In the genomic region with DNA sequence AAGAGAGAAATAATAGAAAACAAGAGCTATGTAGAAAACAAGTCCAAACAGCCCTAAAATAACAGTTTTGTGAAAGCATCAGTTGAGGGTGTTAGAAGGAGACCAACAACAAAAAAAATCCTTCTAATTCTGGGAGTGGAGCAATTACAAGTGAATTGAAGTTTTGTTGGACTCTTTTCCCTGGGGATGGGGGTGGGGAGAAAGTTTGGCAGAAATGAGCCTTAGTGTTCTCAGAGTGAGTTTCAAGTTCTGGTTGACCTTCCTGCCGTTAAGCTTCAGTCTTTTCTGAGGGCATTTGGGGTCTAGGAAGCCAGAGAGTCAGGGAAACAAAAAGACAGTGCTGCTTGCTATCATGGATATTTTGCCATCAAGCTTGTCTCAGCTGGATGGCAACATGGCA, we compare ENCODE assay signal across 1 cellular context.
TF ChIP-seq lines count a peak whose summit lies in the region.

No MANE protein-coding gene starts in this region.

TF ChIP-seq in GM23338, 12 proteins besides CTCF, POLR2A, EP300 and RAD21 (continued from another document):
- TF ChIP-seq, protein P1, sequence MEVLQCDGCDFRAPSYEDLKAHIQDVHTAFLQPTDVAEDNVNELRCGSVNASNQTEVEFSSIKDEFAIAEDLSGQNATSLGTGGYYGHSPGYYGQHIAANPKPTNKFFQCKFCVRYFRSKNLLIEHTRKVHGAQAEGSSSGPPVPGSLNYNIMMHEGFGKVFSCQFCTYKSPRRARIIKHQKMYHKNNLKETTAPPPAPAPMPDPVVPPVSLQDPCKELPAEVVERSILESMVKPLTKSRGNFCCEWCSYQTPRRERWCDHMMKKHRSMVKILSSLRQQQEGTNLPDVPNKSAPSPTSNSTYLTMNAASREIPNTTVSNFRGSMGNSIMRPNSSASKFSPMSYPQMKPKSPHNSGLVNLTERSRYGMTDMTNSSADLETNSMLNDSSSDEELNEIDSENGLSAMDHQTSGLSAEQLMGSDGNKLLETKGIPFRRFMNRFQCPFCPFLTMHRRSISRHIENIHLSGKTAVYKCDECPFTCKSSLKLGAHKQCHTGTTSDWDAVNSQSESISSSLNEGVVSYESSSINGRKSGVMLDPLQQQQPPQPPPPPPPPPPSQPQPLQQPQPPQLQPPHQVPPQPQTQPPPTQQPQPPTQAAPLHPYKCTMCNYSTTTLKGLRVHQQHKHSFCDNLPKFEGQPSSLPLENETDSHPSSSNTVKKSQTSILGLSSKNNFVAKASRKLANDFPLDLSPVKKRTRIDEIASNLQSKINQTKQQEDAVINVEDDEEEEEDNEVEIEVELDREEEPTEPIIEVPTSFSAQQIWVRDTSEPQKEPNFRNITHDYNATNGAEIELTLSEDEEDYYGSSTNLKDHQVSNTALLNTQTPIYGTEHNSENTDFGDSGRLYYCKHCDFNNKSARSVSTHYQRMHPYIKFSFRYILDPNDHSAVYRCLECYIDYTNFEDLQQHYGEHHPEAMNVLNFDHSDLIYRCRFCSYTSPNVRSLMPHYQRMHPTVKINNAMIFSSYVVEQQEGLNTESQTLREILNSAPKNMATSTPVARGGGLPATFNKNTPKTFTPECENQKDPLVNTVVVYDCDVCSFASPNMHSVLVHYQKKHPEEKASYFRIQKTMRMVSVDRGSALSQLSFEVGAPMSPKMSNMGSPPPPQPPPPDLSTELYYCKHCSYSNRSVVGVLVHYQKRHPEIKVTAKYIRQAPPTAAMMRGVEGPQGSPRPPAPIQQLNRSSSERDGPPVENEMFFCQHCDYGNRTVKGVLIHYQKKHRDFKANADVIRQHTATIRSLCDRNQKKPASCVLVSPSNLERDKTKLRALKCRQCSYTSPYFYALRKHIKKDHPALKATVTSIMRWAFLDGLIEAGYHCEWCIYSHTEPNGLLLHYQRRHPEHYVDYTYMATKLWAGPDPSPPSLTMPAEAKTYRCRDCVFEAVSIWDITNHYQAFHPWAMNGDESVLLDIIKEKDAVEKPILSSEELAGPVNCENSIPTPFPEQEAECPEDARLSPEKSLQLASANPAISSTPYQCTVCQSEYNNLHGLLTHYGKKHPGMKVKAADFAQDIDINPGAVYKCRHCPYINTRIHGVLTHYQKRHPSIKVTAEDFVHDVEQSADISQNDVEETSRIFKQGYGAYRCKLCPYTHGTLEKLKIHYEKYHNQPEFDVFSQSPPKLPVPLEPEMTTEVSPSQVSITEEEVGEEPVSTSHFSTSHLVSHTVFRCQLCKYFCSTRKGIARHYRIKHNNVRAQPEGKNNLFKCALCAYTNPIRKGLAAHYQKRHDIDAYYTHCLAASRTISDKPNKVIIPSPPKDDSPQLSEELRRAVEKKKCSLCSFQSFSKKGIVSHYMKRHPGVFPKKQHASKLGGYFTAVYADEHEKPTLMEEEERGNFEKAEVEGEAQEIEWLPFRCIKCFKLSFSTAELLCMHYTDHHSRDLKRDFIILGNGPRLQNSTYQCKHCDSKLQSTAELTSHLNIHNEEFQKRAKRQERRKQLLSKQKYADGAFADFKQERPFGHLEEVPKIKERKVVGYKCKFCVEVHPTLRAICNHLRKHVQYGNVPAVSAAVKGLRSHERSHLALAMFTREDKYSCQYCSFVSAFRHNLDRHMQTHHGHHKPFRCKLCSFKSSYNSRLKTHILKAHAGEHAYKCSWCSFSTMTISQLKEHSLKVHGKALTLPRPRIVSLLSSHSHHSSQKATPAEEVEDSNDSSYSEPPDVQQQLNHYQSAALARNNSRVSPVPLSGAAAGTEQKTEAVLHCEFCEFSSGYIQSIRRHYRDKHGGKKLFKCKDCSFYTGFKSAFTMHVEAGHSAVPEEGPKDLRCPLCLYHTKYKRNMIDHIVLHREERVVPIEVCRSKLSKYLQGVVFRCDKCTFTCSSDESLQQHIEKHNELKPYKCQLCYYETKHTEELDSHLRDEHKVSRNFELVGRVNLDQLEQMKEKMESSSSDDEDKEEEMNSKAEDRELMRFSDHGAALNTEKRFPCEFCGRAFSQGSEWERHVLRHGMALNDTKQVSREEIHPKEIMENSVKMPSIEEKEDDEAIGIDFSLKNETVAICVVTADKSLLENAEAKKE (CRISPR knock-in tag; IDR thresholded peaks at IDR 0.05) = no peak
- TF ChIP-seq, protein P2, sequence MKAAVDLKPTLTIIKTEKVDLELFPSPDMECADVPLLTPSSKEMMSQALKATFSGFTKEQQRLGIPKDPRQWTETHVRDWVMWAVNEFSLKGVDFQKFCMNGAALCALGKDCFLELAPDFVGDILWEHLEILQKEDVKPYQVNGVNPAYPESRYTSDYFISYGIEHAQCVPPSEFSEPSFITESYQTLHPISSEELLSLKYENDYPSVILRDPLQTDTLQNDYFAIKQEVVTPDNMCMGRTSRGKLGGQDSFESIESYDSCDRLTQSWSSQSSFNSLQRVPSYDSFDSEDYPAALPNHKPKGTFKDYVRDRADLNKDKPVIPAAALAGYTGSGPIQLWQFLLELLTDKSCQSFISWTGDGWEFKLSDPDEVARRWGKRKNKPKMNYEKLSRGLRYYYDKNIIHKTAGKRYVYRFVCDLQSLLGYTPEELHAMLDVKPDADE (IDR thresholded peaks at IDR 0.05) = no peak
- TF ChIP-seq NANOG (IDR thresholded peaks at IDR 0.05; ENCODE audit: borderline replicate concordance) (no peak), POLR2AphosphoS5 (IDR thresholded peaks at IDR 0.05; ENCODE audit: low read depth) (no peak), EZH2phosphoT487 (IDR thresholded peaks at IDR 0.05; ENCODE audit: unreplicated experiment) (no peak)
